In genomic region chr14:24817638-24818053, GRCh38 we compare ENCODE assay signal across 9 cellular contexts.
DNase-seq lines count a peak whose midpoint lies in the region; ATAC-seq and TF ChIP-seq lines count a peak whose summit lies in the region.
"Had no signal": no experiment of that assay in that cellular context is flagged by ENCODE, and none has a peak within 500 bp of the region (broad histone marks: within the 10 kb centered on the region; RNA-seq: fewer than 3 reads in every experiment).

No MANE protein-coding gene starts in this region.

- peak overlapping the region in 9 of 10 donors; percentile 35 to 82 (median 76) for H3K27ac ChIP-seq in heart right ventricle

- no peak overlapping the region for H3K27ac Mint-ChIP-seq in activated CD4-positive, alpha-beta T cell treated with anti-CD3 and anti-CD28 coated beads, Interleukin-2, amount 10 ng/mL, durations not matched to agents 7 days and 5 days
- H3K27ac Mint-ChIP-seq: activated naive CD8-positive, alpha-beta T cell had no signal

- H3K9me3 ChIP-seq in heart right ventricle: no peaks in the 10 kb centered on the region

- H3K9me3 Mint-ChIP-seq in activated CD4-positive, alpha-beta T cell treated with anti-CD3 and anti-CD28 coated beads, Interleukin-2, amount 10 ng/mL, durations not matched to agents 7 days and 5 days: no peaks in the 10 kb centered on the region

- no peaks in the 10 kb centered on the region for H3K36me3 ChIP-seq in heart right ventricle

- peaks cover 6% of the 10 kb centered on the region for H3K27me3 Mint-ChIP-seq in activated CD4-positive, alpha-beta T cell treated with anti-CD3 and anti-CD28 coated beads, Interleukin-2, amount 10 ng/mL, durations not matched to agents 7 days and 5 days

- no peaks in the 10 kb centered on the region for H3K36me3 Mint-ChIP-seq in activated CD4-positive, alpha-beta T cell treated with anti-CD3 and anti-CD28 coated beads, Interleukin-2, amount 10 ng/mL, durations not matched to agents 7 days and 5 days (ENCODE audit: low read depth)
- H3K36me3 Mint-ChIP-seq: activated naive CD8-positive, alpha-beta T cell had no signal

- H3K4me1 ChIP-seq in heart right ventricle: peaks cover 21 to 55% (median 41%) of the 10 kb centered on the region in 9 donors

- peak; percentile 53 for DNase-seq in UCSD-AML1 (lab: John Stamatoyannopoulos, UW; ENCODE audit: unreplicated experiment)
- no peak for DNase-seq in heart right ventricle
- peak; percentile 36 for DNase-seq in retina
- no peak for DNase-seq in NCI-H345 treated with DMSO at 0.1 percent for 48 hours (lab: John Stamatoyannopoulos, UW; ENCODE audit: unreplicated experiment)
- no peak for DNase-seq in activated CD4-positive, alpha-beta T cell treated with anti-CD3 and anti-CD28 coated beads, Interleukin-2, amount 10 ng/mL, durations not matched to agents 7 days and 5 days
- DNase-seq in GDM1 (lab: John Stamatoyannopoulos, UW): no peak

- no peak overlapping the region for H3K4me3 Mint-ChIP-seq in activated CD4-positive, alpha-beta T cell treated with anti-CD3 and anti-CD28 coated beads, Interleukin-2, amount 10 ng/mL, durations not matched to agents 7 days and 5 days
- H3K4me3 Mint-ChIP-seq: activated naive CD8-positive, alpha-beta T cell had no signal

- H3K4me1 Mint-ChIP-seq in activated CD4-positive, alpha-beta T cell treated with anti-CD3 and anti-CD28 coated beads, Interleukin-2, amount 10 ng/mL, durations not matched to agents 7 days and 5 days: no peaks in the 10 kb centered on the region

- H3K4me3 ChIP-seq in heart right ventricle: no peak overlapping the region

- TF ChIP-seq CTCF in GM12873 (IDR thresholded peaks at IDR 0.05; ENCODE audit: insufficient read depth, low read depth, low read length, missing control alignments): peak; percentile 14
- TF ChIP-seq CTCF in heart right ventricle (IDR thresholded peaks at IDR 0.05): peak in 7 of 9 donors; percentile 22 to 70 (median 47)

- WGBS in heart right ventricle, 2 donors: 35 to 39% methylated on average over 6 of the region's 6 CpGs

- ATAC-seq in heart right ventricle (peak in 6 of 8 donors; percentile 22 to 69 (median 54)), GM21737 (IDR thresholded peaks at IDR 0.05; ENCODE audit: unreplicated experiment) (no peak)

- intact Hi-C loops in heart right ventricle (cut with DNase I): loop anchor here in 3 of 10 donors (5.0 to 10.0 kb wide), 3 partner anchors 137 to 295 kb away; no protein-coding TSS in a partner anchor

- POLR2A ChIA-PET in activated CD4-positive, alpha-beta T cell treated with anti-CD3 and anti-CD28 coated beads, Interleukin-2, amount 10 ng/mL, durations not matched to agents 7 days and 5 days (lab: Charles Lee): no interaction called here

- no peaks in the 10 kb centered on the region for H3K27me3 ChIP-seq in heart right ventricle

- CTCF ChIA-PET in activated CD4-positive, alpha-beta T cell treated with anti-CD3 and anti-CD28 coated beads, Interleukin-2, amount 10 ng/mL, durations not matched to agents 7 days and 5 days (lab: Charles Lee): no interaction called here

Comparison
In these comparisons a context has a peak if more than half of its experiments do, and no peak if none do; other contexts are left out.
1. DNase-seq: peak in UCSD-AML1 (single experiment) and retina (single experiment); none in heart right ventricle (0 of 2), NCI-H345 treated with DMSO at 0.1 percent for 48 hours (single experiment), activated CD4-positive, alpha-beta T cell treated with anti-CD3 and anti-CD28 coated beads, Interleukin-2, amount 10 ng/mL, durations not matched to agents 7 days and 5 days (single experiment) and GDM1 (single experiment).